In the genomic region with DNA sequence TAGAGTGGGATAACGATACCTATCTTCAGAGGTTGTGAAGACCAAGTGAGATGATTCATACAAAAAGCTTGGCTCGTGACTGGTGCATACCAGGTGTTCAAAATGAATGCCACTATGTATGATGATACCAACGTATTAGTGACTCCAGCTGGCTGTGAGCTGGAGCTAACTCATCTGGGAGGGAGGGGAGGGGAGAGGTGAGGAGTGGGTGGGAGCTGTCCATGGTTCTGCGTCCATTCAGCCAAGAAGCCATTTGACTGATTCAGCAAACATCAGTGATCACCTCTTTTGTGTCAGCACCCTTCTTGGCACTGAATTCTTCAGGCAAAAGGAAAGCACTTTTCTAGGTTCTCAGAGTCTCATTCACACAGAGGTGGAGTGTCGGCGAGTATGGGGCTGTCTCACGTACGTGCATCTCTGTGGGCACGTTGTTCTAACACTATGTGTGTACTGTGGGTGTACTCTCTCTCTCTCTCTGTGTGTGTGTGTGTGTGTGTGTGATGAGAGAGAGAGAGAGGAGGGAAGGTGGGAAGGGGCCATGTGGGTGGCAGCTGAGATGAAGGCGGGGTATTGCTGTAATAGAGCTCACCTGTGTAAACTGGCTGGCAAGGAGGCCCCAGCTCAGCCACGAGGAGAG, we compare ENCODE assay signal across 1 cellular context.
TF ChIP-seq lines count a peak whose summit lies in the region.

No MANE protein-coding gene starts in this region.

TF ChIP-seq in GM23338, 12 proteins besides CTCF, POLR2A, EP300 and RAD21 (continued from another document):
- TF ChIP-seq, protein P1, sequence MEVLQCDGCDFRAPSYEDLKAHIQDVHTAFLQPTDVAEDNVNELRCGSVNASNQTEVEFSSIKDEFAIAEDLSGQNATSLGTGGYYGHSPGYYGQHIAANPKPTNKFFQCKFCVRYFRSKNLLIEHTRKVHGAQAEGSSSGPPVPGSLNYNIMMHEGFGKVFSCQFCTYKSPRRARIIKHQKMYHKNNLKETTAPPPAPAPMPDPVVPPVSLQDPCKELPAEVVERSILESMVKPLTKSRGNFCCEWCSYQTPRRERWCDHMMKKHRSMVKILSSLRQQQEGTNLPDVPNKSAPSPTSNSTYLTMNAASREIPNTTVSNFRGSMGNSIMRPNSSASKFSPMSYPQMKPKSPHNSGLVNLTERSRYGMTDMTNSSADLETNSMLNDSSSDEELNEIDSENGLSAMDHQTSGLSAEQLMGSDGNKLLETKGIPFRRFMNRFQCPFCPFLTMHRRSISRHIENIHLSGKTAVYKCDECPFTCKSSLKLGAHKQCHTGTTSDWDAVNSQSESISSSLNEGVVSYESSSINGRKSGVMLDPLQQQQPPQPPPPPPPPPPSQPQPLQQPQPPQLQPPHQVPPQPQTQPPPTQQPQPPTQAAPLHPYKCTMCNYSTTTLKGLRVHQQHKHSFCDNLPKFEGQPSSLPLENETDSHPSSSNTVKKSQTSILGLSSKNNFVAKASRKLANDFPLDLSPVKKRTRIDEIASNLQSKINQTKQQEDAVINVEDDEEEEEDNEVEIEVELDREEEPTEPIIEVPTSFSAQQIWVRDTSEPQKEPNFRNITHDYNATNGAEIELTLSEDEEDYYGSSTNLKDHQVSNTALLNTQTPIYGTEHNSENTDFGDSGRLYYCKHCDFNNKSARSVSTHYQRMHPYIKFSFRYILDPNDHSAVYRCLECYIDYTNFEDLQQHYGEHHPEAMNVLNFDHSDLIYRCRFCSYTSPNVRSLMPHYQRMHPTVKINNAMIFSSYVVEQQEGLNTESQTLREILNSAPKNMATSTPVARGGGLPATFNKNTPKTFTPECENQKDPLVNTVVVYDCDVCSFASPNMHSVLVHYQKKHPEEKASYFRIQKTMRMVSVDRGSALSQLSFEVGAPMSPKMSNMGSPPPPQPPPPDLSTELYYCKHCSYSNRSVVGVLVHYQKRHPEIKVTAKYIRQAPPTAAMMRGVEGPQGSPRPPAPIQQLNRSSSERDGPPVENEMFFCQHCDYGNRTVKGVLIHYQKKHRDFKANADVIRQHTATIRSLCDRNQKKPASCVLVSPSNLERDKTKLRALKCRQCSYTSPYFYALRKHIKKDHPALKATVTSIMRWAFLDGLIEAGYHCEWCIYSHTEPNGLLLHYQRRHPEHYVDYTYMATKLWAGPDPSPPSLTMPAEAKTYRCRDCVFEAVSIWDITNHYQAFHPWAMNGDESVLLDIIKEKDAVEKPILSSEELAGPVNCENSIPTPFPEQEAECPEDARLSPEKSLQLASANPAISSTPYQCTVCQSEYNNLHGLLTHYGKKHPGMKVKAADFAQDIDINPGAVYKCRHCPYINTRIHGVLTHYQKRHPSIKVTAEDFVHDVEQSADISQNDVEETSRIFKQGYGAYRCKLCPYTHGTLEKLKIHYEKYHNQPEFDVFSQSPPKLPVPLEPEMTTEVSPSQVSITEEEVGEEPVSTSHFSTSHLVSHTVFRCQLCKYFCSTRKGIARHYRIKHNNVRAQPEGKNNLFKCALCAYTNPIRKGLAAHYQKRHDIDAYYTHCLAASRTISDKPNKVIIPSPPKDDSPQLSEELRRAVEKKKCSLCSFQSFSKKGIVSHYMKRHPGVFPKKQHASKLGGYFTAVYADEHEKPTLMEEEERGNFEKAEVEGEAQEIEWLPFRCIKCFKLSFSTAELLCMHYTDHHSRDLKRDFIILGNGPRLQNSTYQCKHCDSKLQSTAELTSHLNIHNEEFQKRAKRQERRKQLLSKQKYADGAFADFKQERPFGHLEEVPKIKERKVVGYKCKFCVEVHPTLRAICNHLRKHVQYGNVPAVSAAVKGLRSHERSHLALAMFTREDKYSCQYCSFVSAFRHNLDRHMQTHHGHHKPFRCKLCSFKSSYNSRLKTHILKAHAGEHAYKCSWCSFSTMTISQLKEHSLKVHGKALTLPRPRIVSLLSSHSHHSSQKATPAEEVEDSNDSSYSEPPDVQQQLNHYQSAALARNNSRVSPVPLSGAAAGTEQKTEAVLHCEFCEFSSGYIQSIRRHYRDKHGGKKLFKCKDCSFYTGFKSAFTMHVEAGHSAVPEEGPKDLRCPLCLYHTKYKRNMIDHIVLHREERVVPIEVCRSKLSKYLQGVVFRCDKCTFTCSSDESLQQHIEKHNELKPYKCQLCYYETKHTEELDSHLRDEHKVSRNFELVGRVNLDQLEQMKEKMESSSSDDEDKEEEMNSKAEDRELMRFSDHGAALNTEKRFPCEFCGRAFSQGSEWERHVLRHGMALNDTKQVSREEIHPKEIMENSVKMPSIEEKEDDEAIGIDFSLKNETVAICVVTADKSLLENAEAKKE (CRISPR knock-in tag; IDR thresholded peaks at IDR 0.05) = no peak
- TF ChIP-seq JUNB (IDR thresholded peaks at IDR 0.05; ENCODE audit: unreplicated experiment) = no peak
- TF ChIP-seq, protein P2, sequence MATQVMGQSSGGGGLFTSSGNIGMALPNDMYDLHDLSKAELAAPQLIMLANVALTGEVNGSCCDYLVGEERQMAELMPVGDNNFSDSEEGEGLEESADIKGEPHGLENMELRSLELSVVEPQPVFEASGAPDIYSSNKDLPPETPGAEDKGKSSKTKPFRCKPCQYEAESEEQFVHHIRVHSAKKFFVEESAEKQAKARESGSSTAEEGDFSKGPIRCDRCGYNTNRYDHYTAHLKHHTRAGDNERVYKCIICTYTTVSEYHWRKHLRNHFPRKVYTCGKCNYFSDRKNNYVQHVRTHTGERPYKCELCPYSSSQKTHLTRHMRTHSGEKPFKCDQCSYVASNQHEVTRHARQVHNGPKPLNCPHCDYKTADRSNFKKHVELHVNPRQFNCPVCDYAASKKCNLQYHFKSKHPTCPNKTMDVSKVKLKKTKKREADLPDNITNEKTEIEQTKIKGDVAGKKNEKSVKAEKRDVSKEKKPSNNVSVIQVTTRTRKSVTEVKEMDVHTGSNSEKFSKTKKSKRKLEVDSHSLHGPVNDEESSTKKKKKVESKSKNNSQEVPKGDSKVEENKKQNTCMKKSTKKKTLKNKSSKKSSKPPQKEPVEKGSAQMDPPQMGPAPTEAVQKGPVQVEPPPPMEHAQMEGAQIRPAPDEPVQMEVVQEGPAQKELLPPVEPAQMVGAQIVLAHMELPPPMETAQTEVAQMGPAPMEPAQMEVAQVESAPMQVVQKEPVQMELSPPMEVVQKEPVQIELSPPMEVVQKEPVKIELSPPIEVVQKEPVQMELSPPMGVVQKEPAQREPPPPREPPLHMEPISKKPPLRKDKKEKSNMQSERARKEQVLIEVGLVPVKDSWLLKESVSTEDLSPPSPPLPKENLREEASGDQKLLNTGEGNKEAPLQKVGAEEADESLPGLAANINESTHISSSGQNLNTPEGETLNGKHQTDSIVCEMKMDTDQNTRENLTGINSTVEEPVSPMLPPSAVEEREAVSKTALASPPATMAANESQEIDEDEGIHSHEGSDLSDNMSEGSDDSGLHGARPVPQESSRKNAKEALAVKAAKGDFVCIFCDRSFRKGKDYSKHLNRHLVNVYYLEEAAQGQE (IDR thresholded peaks at IDR 0.05; ENCODE audit: unreplicated experiment) = peak; percentile 95
